ENCODE assay signal across 17 cellular contexts in genomic region chr9:77563205-77563604, GRCh38.
"Had no signal": no experiment of that assay in that cellular context is flagged by ENCODE, and none has a peak within 500 bp of the region (broad histone marks: within the 10 kb centered on the region; RNA-seq: fewer than 3 reads in every experiment).

No MANE protein-coding gene starts in this region.

- H3K27me3 ChIP-seq: adrenal gland, cardiac muscle cell, stomach, vagina had no signal

- FAIRE-seq: islet of Langerhans, TTC549 had no signal

- H3K4me2 ChIP-seq: smooth muscle cell had no signal

- H3K9me3 ChIP-seq: adrenal gland, stomach, vagina had no signal

- ATAC-seq: natural killer cell, sciatic nerve had no signal

- H3K4me1 ChIP-seq: stomach, vagina had no signal

- DNase-seq: activated CD4-positive, alpha-beta T cell treated with anti-CD3 and anti-CD28 coated beads, Interleukin-2, amount 50 U/mL, for 4 hours; activated gamma-delta T cell; adrenal gland; foreskin melanocyte; glutamatergic neuron; left cardiac atrium; natural killer cell; stimulated activated CD4-positive, alpha-beta T cell treated with anti-CD3 and anti-CD28 coated beads, Interleukin-4, amount 100 ng/mL, for 1 hour; stomach; T-helper 2 cell had no signal

- H3K4me3 ChIP-seq: adrenal gland, cardiac muscle cell, lung, smooth muscle cell, stomach, vagina had no signal

- H3K27ac ChIP-seq: adrenal gland, cardiac muscle cell, stomach, vagina had no signal

- H3K36me3 ChIP-seq: adrenal gland, cardiac muscle cell, stomach, vagina had no signal
